8 cellular contexts compared by ENCODE assay signal in genomic region chr1:205588691-205589445, GRCh38. TPM values are rescaled to one million over a fixed set of nuclear protein-coding genes. Genes with fewer than 3 reads are reported as not detected.
DNase-seq lines count a peak whose midpoint lies in the region; ATAC-seq and TF ChIP-seq lines count a peak whose summit lies in the region.

No MANE protein-coding gene starts in this region.

- CTCF ChIA-PET in GM10248 (lab: Yijun Ruan, JAX) = interaction anchor here (1.0 to 15.9 kb wide), 10 partner anchors 12 to 235 kb away, joined by 3 to 509 read pairs (median 28); partner anchors contain the start of gene ELK4

- H3K9me3 ChIP-seq in RWPE2 (ENCODE audit: severe bottlenecking) (no peaks in the 10 kb centered on the region), upper lobe of right lung (no peaks in the 10 kb centered on the region)

- no peaks in the 10 kb centered on the region for H3K36me3 ChIP-seq in RWPE2 (ENCODE audit: low read depth)
- H3K36me3 ChIP-seq in upper lobe of right lung = no peaks in the 10 kb centered on the region

- H3K27me3 ChIP-seq in RWPE2 (ENCODE audit: insufficient read depth, poor library complexity, severe bottlenecking) = no peaks in the 10 kb centered on the region
- no peaks in the 10 kb centered on the region for H3K27me3 ChIP-seq in upper lobe of right lung

- ATAC-seq in RWPE2 (ENCODE audit: low read depth) (no peak), upper lobe of right lung (peak; percentile 62), HG03521 (IDR thresholded peaks at IDR 0.05; ENCODE audit: unreplicated experiment) (no peak)

- H3K27ac ChIP-seq in RWPE2 (ENCODE audit: poor library complexity, severe bottlenecking) (no peak overlapping the region), upper lobe of right lung (no peak overlapping the region)

- H3K4me1 ChIP-seq in RWPE2 (ENCODE audit: insufficient read depth, poor library complexity, severe bottlenecking) (no peaks in the 10 kb centered on the region), upper lobe of right lung (peaks cover 15% of the 10 kb centered on the region)

- H3K4me3 ChIP-seq in RWPE2 (ENCODE audit: severe bottlenecking) = no peak overlapping the region
- no peak overlapping the region for H3K4me3 ChIP-seq in fibroblast of villous mesenchyme (ENCODE audit: low read depth, low read length)
- no peak overlapping the region for H3K4me3 ChIP-seq in upper lobe of right lung

- POLR2A ChIA-PET in GM10248 (lab: Yijun Ruan, JAX) = interaction anchor here (0.6 to 1.1 kb wide), 2 partner anchors 43 to 62 kb away, joined by 3 to 4 read pairs; partner anchors contain the start of gene ELK4

- TF ChIP-seq CTCF in GM10248 (IDR thresholded peaks at IDR 0.05; ENCODE audit: control extremely low read depth, extremely low read depth, low read depth, missing control alignments) (peak; percentile 48), RWPE2 (IDR thresholded peaks at IDR 0.05; ENCODE audit: poor library complexity, severe bottlenecking) (peak; percentile 9), fibroblast of villous mesenchyme (IDR thresholded peaks at IDR 0.05; ENCODE audit: insufficient read depth, low read depth, low read length) (peak; percentile 57), upper lobe of right lung (IDR thresholded peaks at IDR 0.05) (peak; percentile 48)

- DNase-seq in Ammon's horn (ENCODE audit: low spot score) = peak; percentile 68
- DNase-seq in GM10248 (ENCODE audit: extremely low spot score) = peak; percentile 51
- no peak for DNase-seq in RWPE2 (ENCODE audit: low spot score)
- DNase-seq in fibroblast of villous mesenchyme (ENCODE audit: low read depth) = peak; percentile 49
- peak; percentile 73 for DNase-seq in upper lobe of right lung
- no peak for DNase-seq in NCI-H2196 (lab: John Stamatoyannopoulos, UW; ENCODE audit: unreplicated experiment)
- DNase-seq in ecto neural progenitor cell (ENCODE audit: low spot score) = no peak

- intact Hi-C loops in upper lobe of right lung (cut with DNase I) = loop anchor here (5.0 kb wide), 1 partner anchor 48 kb away; no protein-coding TSS in a partner anchor

RNA-seq across cellular contexts. Expression of gene ELK4, which starts 42.9 kb away (rescaled TPM):
- 23.5 and 30.2 TPM in 2 replicates for total RNA-seq in fibroblast of villous mesenchyme
- 71.5 TPM for total RNA-seq in upper lobe of right lung

Comparison
In these comparisons a context has a peak if more than half of its experiments do, and no peak if none do; other contexts are left out.
1. DNase-seq: peak in Ammon's horn (single experiment), GM10248 (single experiment), fibroblast of villous mesenchyme (single experiment) and upper lobe of right lung (single experiment); none in RWPE2 (single experiment), NCI-H2196 (single experiment) and ecto neural progenitor cell (single experiment).
2. Peak in every context shown above with its lines, with median percentiles within 50 percentile points of each other: CTCF ChIP-seq.